1 cellular context compared by ENCODE assay signal in the genomic region with DNA sequence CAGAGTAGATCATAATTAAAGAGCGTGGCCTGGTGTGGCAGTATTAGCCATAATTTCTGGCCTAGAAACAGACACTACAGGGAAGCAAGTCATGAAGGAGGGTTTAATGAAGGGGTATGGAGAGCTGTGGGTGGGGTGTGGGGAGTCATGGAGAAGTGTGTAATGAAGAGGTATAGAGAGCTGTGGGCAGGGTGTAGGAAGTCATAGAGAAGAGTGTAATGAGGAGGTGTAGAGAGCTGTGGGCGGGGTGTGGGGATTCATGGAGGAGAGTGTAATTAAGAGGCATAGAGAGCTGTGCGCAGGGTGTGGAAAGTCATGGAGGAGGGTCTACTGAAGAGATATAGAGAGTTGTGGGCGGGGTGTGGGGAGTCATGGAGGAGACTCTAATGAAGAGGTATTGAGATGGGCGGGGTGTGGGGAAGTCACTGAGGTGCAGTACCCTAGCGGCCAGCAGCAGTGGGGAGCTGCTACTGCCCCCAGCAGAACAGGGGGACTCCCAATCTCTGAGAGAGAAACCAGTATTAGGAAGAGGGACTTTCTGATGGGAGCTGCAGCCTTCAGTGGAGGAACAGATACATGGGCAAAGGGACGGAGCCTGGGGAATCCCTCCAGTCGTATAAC.
TF ChIP-seq lines count a peak whose summit lies in the region.

No MANE protein-coding gene starts in this region.

TF ChIP-seq in GM12878, 131 proteins besides CTCF, POLR2A, EP300 and RAD21:
- 0 out of 2 replicates have a peak, but pooled peaks have one; percentile 3 for TF ChIP-seq SPI1 (IDR thresholded peaks at IDR 0.05; ENCODE audit: borderline replicate concordance, insufficient read depth, low read depth, low read length)
- TF ChIP-seq, protein P1, sequence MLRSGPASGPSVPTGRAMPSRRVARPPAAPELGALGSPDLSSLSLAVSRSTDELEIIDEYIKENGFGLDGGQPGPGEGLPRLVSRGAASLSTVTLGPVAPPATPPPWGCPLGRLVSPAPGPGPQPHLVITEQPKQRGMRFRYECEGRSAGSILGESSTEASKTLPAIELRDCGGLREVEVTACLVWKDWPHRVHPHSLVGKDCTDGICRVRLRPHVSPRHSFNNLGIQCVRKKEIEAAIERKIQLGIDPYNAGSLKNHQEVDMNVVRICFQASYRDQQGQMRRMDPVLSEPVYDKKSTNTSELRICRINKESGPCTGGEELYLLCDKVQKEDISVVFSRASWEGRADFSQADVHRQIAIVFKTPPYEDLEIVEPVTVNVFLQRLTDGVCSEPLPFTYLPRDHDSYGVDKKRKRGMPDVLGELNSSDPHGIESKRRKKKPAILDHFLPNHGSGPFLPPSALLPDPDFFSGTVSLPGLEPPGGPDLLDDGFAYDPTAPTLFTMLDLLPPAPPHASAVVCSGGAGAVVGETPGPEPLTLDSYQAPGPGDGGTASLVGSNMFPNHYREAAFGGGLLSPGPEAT (IDR thresholded peaks at IDR 0.05; ENCODE audit: low read depth), result 0 out of 2 replicates have a peak, but pooled peaks have one; percentile 35
- TF ChIP-seq IKZF1 (conservative IDR thresholded peaks at IDR 0.05), result 0 out of 2 replicates have a peak, but pooled peaks have one; percentile 22
- no peak for TF ChIP-seq NR2F1 (conservative IDR thresholded peaks at IDR 0.05)
TF ChIP-seq in GM12878: peak in this region for 3.
